ENCODE assay signal across 15 cellular contexts in genomic region chr2:23651187-23651983, GRCh38.
DNase-seq lines count a peak whose midpoint lies in the region; ATAC-seq and TF ChIP-seq lines count a peak whose summit lies in the region.
"Had no signal": no experiment of that assay in that cellular context is flagged by ENCODE, and none has a peak within 500 bp of the region (broad histone marks: within the 10 kb centered on the region; RNA-seq: fewer than 3 reads in every experiment).

No MANE protein-coding gene starts in this region.

- peak; percentile 40 to 60 for ATAC-seq in activated T-cell treated with anti-CD3 and anti-CD28 coated beads, Interleukin-2, amount 50 U/mL, for 72 hours (replicated peaks in 1 of 2)
- ATAC-seq in stimulated activated naive CD8-positive, alpha-beta T cell treated with anti-CD3 and anti-CD28 coated beads, Interleukin-15, amount 100 ng/mL, for 72 hours: peak; percentile 39
- ATAC-seq in activated CD8-positive, alpha-beta memory T cell treated with anti-CD3 and anti-CD28 coated beads, Interleukin-2, amount 10 ng/mL, durations not matched to agents 7 days and 5 days: no peak
- ATAC-seq in GM19023 (IDR thresholded peaks at IDR 0.05; ENCODE audit: unreplicated experiment): no peak
- ATAC-seq: activated CD4-positive, alpha-beta T cell treated with anti-CD3 and anti-CD28 coated beads for 36 hours; pancreas had no signal

- no peaks in the 10 kb centered on the region for H3K36me3 Mint-ChIP-seq in activated T-cell treated with anti-CD3 and anti-CD28 coated beads, Interleukin-2, amount 50 U/mL, for 72 hours (ENCODE audit: insufficient read depth in 2 of 2)
- H3K36me3 Mint-ChIP-seq in activated CD8-positive, alpha-beta memory T cell treated with anti-CD3 and anti-CD28 coated beads, Interleukin-2, amount 10 ng/mL, durations not matched to agents 7 days and 5 days: no peaks in the 10 kb centered on the region

- no peak overlapping the region for H3K27ac Mint-ChIP-seq in activated T-cell treated with anti-CD3 and anti-CD28 coated beads, Interleukin-2, amount 50 U/mL, for 72 hours
- H3K27ac Mint-ChIP-seq in stimulated activated naive CD8-positive, alpha-beta T cell treated with anti-CD3 and anti-CD28 coated beads, Interleukin-15, amount 100 ng/mL, for 72 hours: no peak overlapping the region
- H3K27ac Mint-ChIP-seq in activated CD8-positive, alpha-beta memory T cell treated with anti-CD3 and anti-CD28 coated beads, Interleukin-2, amount 10 ng/mL, durations not matched to agents 7 days and 5 days: no peak overlapping the region
- H3K27ac Mint-ChIP-seq: activated CD4-positive, alpha-beta T cell treated with anti-CD3 and anti-CD28 coated beads for 36 hours; activated naive CD4-positive, alpha-beta T cell treated with anti-CD3 and anti-CD28 coated beads, Interleukin-2, amount 50 U/mL, for 24 hours; endodermal cell had no signal

- CTCF ChIA-PET in RWPE1 (lab: Yijun Ruan, JAX): no interaction called here
- CTCF ChIA-PET in activated CD8-positive, alpha-beta memory T cell treated with anti-CD3 and anti-CD28 coated beads, Interleukin-2, amount 10 ng/mL, durations not matched to agents 7 days and 5 days (lab: Charles Lee): no interaction called here

- H3K27ac ChIP-seq in RWPE1: peak overlapping the region; percentile 63
- H3K27ac ChIP-seq: pancreas, SJCRH30, thoracic aorta had no signal

- TF ChIP-seq CTCF in RWPE1 (conservative IDR thresholded peaks at IDR 0.05; ENCODE audit: low read depth) (no peak), fibroblast of pulmonary artery (IDR thresholded peaks at IDR 0.05; ENCODE audit: low read length, missing control alignments) (no peak)

- no peaks in the 10 kb centered on the region for H3K27me3 Mint-ChIP-seq in activated T-cell treated with anti-CD3 and anti-CD28 coated beads, Interleukin-2, amount 50 U/mL, for 72 hours (ENCODE audit: low read depth)
- no peaks in the 10 kb centered on the region for H3K27me3 Mint-ChIP-seq in stimulated activated naive CD8-positive, alpha-beta T cell treated with anti-CD3 and anti-CD28 coated beads, Interleukin-15, amount 100 ng/mL, for 72 hours
- H3K27me3 Mint-ChIP-seq in activated CD8-positive, alpha-beta memory T cell treated with anti-CD3 and anti-CD28 coated beads, Interleukin-2, amount 10 ng/mL, durations not matched to agents 7 days and 5 days: no peaks in the 10 kb centered on the region
- H3K27me3 Mint-ChIP-seq: activated CD4-positive, alpha-beta T cell treated with anti-CD3 and anti-CD28 coated beads for 36 hours; activated naive CD4-positive, alpha-beta T cell treated with anti-CD3 and anti-CD28 coated beads, Interleukin-2, amount 50 U/mL, for 24 hours had no signal

- H3K4me3 ChIP-seq in fibroblast of pulmonary artery (replicated peaks; ENCODE audit: low read depth, low read length): no peak overlapping the region
- H3K4me3 ChIP-seq: pancreas, SJCRH30, thoracic aorta had no signal

- peaks cover 5% of the 10 kb centered on the region for H3K4me1 Mint-ChIP-seq in activated T-cell treated with anti-CD3 and anti-CD28 coated beads, Interleukin-2, amount 50 U/mL, for 72 hours (ENCODE audit: low read depth)
- peaks cover 8% of the 10 kb centered on the region for H3K4me1 Mint-ChIP-seq in stimulated activated naive CD8-positive, alpha-beta T cell treated with anti-CD3 and anti-CD28 coated beads, Interleukin-15, amount 100 ng/mL, for 72 hours
- no peaks in the 10 kb centered on the region for H3K4me1 Mint-ChIP-seq in activated CD8-positive, alpha-beta memory T cell treated with anti-CD3 and anti-CD28 coated beads, Interleukin-2, amount 10 ng/mL, durations not matched to agents 7 days and 5 days
- H3K4me1 Mint-ChIP-seq: activated CD4-positive, alpha-beta T cell treated with anti-CD3 and anti-CD28 coated beads for 36 hours; activated naive CD4-positive, alpha-beta T cell treated with anti-CD3 and anti-CD28 coated beads, Interleukin-2, amount 50 U/mL, for 24 hours; endodermal cell had no signal

- POLR2A ChIA-PET in RWPE1 (lab: Yijun Ruan, JAX; ENCODE audit: low non-redundant PET): no interaction called here

- H3K4me3 Mint-ChIP-seq in activated T-cell treated with anti-CD3 and anti-CD28 coated beads, Interleukin-2, amount 50 U/mL, for 72 hours: no peak overlapping the region
- no peak overlapping the region for H3K4me3 Mint-ChIP-seq in stimulated activated naive CD8-positive, alpha-beta T cell treated with anti-CD3 and anti-CD28 coated beads, Interleukin-15, amount 100 ng/mL, for 72 hours
- H3K4me3 Mint-ChIP-seq in activated CD8-positive, alpha-beta memory T cell treated with anti-CD3 and anti-CD28 coated beads, Interleukin-2, amount 10 ng/mL, durations not matched to agents 7 days and 5 days: no peak overlapping the region
- H3K4me3 Mint-ChIP-seq: activated CD4-positive, alpha-beta T cell treated with anti-CD3 and anti-CD28 coated beads for 36 hours; activated naive CD4-positive, alpha-beta T cell treated with anti-CD3 and anti-CD28 coated beads, Interleukin-2, amount 50 U/mL, for 24 hours; endodermal cell had no signal

- DNase-seq in activated T-cell treated with anti-CD3 and anti-CD28 coated beads, Interleukin-2, amount 50 U/mL, for 72 hours: no peak
- DNase-seq in activated T-cell treated with anti-CD3 and anti-CD28 coated beads, Interleukin-2, amount 50 U/mL, for 48 hours: no peak
- DNase-seq in RWPE1 (ENCODE audit: low spot score): peak; percentile 73
- peak; percentile 78 for DNase-seq in fibroblast of pulmonary artery (ENCODE audit: low read depth)
- DNase-seq in stimulated activated naive CD8-positive, alpha-beta T cell treated with anti-CD3 and anti-CD28 coated beads, Interleukin-15, amount 100 ng/mL, for 72 hours: no peak
- DNase-seq in activated CD8-positive, alpha-beta memory T cell treated with anti-CD3 and anti-CD28 coated beads, Interleukin-2, amount 10 ng/mL, durations not matched to agents 7 days and 5 days: no peak
- DNase-seq in ecto neural progenitor cell (ENCODE audit: low spot score): no peak
- DNase-seq: activated CD4-positive, alpha-beta T cell treated with anti-CD3 and anti-CD28 coated beads for 36 hours; AML-193; endodermal cell; pancreas; SJCRH30 had no signal

- no peaks in the 10 kb centered on the region for H3K9me3 Mint-ChIP-seq in activated T-cell treated with anti-CD3 and anti-CD28 coated beads, Interleukin-2, amount 50 U/mL, for 72 hours
- H3K9me3 Mint-ChIP-seq in stimulated activated naive CD8-positive, alpha-beta T cell treated with anti-CD3 and anti-CD28 coated beads, Interleukin-15, amount 100 ng/mL, for 72 hours: no peaks in the 10 kb centered on the region
- H3K9me3 Mint-ChIP-seq in activated CD8-positive, alpha-beta memory T cell treated with anti-CD3 and anti-CD28 coated beads, Interleukin-2, amount 10 ng/mL, durations not matched to agents 7 days and 5 days (ENCODE audit: low read depth): no peaks in the 10 kb centered on the region
- H3K9me3 Mint-ChIP-seq: activated naive CD4-positive, alpha-beta T cell treated with anti-CD3 and anti-CD28 coated beads, Interleukin-2, amount 50 U/mL, for 24 hours; endodermal cell had no signal

Comparison
In these comparisons a context has a peak if more than half of its experiments do, and no peak if none do; other contexts are left out.
1. ATAC-seq: peak in activated T-cell treated with anti-CD3 and anti-CD28 coated beads, Interleukin-2, amount 50 U/mL, for 72 hours (2 of 2) and stimulated activated naive CD8-positive, alpha-beta T cell treated with anti-CD3 and anti-CD28 coated beads, Interleukin-15, amount 100 ng/mL, for 72 hours (single experiment); none in activated CD8-positive, alpha-beta memory T cell treated with anti-CD3 and anti-CD28 coated beads, Interleukin-2, amount 10 ng/mL, durations not matched to agents 7 days and 5 days (single experiment) and GM19023 (single experiment).
2. DNase-seq: peak in RWPE1 (single experiment) and fibroblast of pulmonary artery (single experiment); none in activated T-cell treated with anti-CD3 and anti-CD28 coated beads, Interleukin-2, amount 50 U/mL, for 72 hours (0 of 2), activated T-cell treated with anti-CD3 and anti-CD28 coated beads, Interleukin-2, amount 50 U/mL, for 48 hours (0 of 2), stimulated activated naive CD8-positive, alpha-beta T cell treated with anti-CD3 and anti-CD28 coated beads, Interleukin-15, amount 100 ng/mL, for 72 hours (0 of 2), activated CD8-positive, alpha-beta memory T cell treated with anti-CD3 and anti-CD28 coated beads, Interleukin-2, amount 10 ng/mL, durations not matched to agents 7 days and 5 days (single experiment) and ecto neural progenitor cell (single experiment).